In the genomic region with DNA sequence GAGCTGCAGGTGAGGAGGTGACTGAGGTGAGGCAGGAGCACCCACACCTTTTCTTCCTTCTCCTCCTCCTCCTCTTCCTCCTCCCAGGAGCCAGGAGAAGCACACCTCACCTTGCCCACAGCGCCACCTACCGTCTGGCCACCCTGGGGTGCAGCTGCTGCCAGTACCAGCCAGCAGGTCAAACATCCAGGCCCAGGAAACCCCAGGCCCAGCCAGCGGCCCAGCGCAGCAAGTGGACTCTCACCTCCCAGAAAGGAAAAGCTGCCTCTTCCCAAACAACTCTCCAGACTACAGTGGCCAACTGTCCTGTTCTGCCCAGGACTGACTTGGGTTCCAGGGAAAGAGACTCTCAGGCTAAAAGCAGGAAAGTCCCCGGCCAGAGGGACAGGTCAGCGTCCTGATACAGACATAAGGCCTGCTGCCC, we compare ENCODE assay signal across 8 cellular contexts. TPM values are rescaled to one million over a fixed set of nuclear protein-coding genes. Genes with fewer than 3 reads are reported as not detected.
A peak's percentile ranks its signal among the peaks of the same experiment; 100 is the strongest.
DNase-seq lines count a peak whose midpoint lies in the region; ATAC-seq, FAIRE-seq and TF ChIP-seq lines count a peak whose summit lies in the region.

No MANE protein-coding gene starts in this region.

- H3K9ac ChIP-seq in skeletal muscle tissue (ENCODE audit: low read depth in 1 of 3, low read length in 3 of 3), result peak overlapping the region in 2 of 3 donors; percentile 58 to 83

- peak; percentile 75 for DNase-seq in BE2C
- peak; percentile 88 for DNase-seq in H54 (ENCODE audit: insufficient read length, low spot score)
- DNase-seq in RKO (ENCODE audit: low spot score), result peak; percentile 35
- peak in 3 of 4 experiments; percentile 12 to 44 (median 28) for DNase-seq in activated naive CD4-positive, alpha-beta T cell (lab: John Stamatoyannopoulos, UW)
- peak; percentile 68 to 85 for DNase-seq in heart right ventricle
- DNase-seq in NCI-H187 treated with DMSO at 0.1 percent for 48 hours (lab: John Stamatoyannopoulos, UW), result no peak

- 48 to 58% methylated on average over 6 of the region's 6 CpGs for WGBS in heart right ventricle, 2 donors

- intact Hi-C loops in heart right ventricle (cut with DNase I), result loop anchor here in 7 of 10 donors (1.0 to 5.0 kb wide), 8 partner anchors 41 to 214 kb away; partner anchors contain the start of gene RASD1 (in 5 of the 7)

- ATAC-seq in heart right ventricle (peak in 7 of 8 donors; percentile 15 to 75 (median 44)), HG03108 (IDR thresholded peaks at IDR 0.05; ENCODE audit: unreplicated experiment) (no peak)

- H3K27me3 ChIP-seq in BE2C (no peaks in the 10 kb centered on the region), heart right ventricle (no peaks in the 10 kb centered on the region), skeletal muscle tissue (ENCODE audit: control insufficient read depth in 3 of 3, insufficient read depth in 3 of 3, low read length in 3 of 3) (no peaks in the 10 kb centered on the region)

- TF ChIP-seq POLR2A in H54 (IDR thresholded peaks at IDR 0.05; ENCODE audit: low read depth, low read length), result no peak

- H3K4me3 ChIP-seq in BE2C (ENCODE audit: low read depth, low read length) (no peak overlapping the region), heart right ventricle (no peak overlapping the region), skeletal muscle tissue (ENCODE audit: low read length in 3 of 3) (no peak overlapping the region)

- H3K36me3 ChIP-seq in BE2C, result no peaks in the 10 kb centered on the region
- H3K36me3 ChIP-seq in heart right ventricle, result no peaks in the 10 kb centered on the region
- H3K36me3 ChIP-seq in skeletal muscle tissue (ENCODE audit: control insufficient read depth in 3 of 3, insufficient read depth in 3 of 3, low read length in 3 of 3), result no peaks in the 10 kb centered on the region

- FAIRE-seq in H54 (lab: Jason Lieb, UNC), result no peak

- H3K9me3 ChIP-seq in BE2C, result no peaks in the 10 kb centered on the region
- no peaks in the 10 kb centered on the region for H3K9me3 ChIP-seq in heart right ventricle
- no peaks in the 10 kb centered on the region for H3K9me3 ChIP-seq in skeletal muscle tissue (ENCODE audit: control insufficient read depth in 3 of 3, low read length in 3 of 3)

- H3K27ac ChIP-seq in heart right ventricle (peak overlapping the region in 9 of 10 donors; percentile 20 to 96 (median 66)), skeletal muscle tissue (ENCODE audit: low read depth, low read length) (no peak overlapping the region)

- TF ChIP-seq CTCF in BE2C (IDR thresholded peaks at IDR 0.05; ENCODE audit: low read depth, low read length) (peak; percentile 77), heart right ventricle (IDR thresholded peaks at IDR 0.05) (peak; percentile 46 to 79 (median 71))

- H3K4me1 ChIP-seq in BE2C, result 0 out of 2 replicates have a peak, but pooled peaks cover 2% of the 10 kb centered on the region
- peaks cover 34 to 69% (median 52%) of the 10 kb centered on the region in 9 donors for H3K4me1 ChIP-seq in heart right ventricle
- H3K4me1 ChIP-seq in skeletal muscle tissue (ENCODE audit: control insufficient read depth in 3 of 3, insufficient read depth in 3 of 3, low read length in 3 of 3), result peaks cover 60 to 80% (median 67%) of the 10 kb centered on the region in 3 donors

RNA-seq across cellular contexts. Expression of gene PEMT, which starts 22.7 kb away (rescaled TPM):
- 14.5 TPM for polyA plus RNA-seq in BE2C (2012; ENCODE audit: insufficient read depth, insufficient read length, low read depth)
- total RNA-seq in heart right ventricle (10 to 100 TPM; 13.5 to 26.7 (median 21.1) TPM), skeletal muscle tissue (32.4 TPM)
- 10 to 100 TPM; 50.8 to 55.2 TPM for polyA plus RNA-seq in heart right ventricle
